ENCODE assay signal across 8 cellular contexts in the genomic region with DNA sequence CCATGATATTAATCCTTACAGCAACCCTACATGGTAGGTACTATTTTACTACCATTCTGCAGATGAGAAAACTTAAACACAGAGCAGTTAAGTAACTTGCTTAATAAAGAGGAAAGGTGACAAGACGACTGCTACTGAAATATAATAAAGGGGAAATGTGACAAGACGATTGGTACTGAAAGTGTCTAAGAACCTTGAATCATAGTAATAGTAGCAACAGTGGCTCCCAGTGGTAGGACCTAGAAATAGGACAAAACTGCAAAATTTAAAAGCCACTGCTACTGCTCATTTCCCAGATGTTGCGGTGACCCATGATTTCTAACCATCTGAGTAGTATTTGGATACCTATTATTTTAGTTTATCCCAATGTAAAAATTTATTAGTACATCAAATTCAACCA.
DNase-seq lines count a peak whose midpoint lies in the region; ATAC-seq and TF ChIP-seq lines count a peak whose summit lies in the region.

No MANE protein-coding gene starts in this region.

- no peak overlapping the region for H3K4me3 Mint-ChIP-seq in activated CD4-positive, alpha-beta T cell treated with anti-CD3 and anti-CD28 coated beads, Interleukin-2, amount 10 ng/mL, durations not matched to agents 7 days and 5 days

- peaks cover 2% of the 10 kb centered on the region for H3K27me3 Mint-ChIP-seq in activated CD4-positive, alpha-beta T cell treated with anti-CD3 and anti-CD28 coated beads, Interleukin-2, amount 10 ng/mL, durations not matched to agents 7 days and 5 days

- no peak for TF ChIP-seq CTCF in GM10266 (IDR thresholded peaks at IDR 0.05; ENCODE audit: control insufficient read depth, insufficient read depth, low read depth, missing control alignments)
- TF ChIP-seq CTCF in LNCaP clone FGC (IDR thresholded peaks at IDR 0.05; ENCODE audit: control insufficient read depth, extremely low read depth, insufficient read depth): peak; percentile 24

- H3K4me3 ChIP-seq in LNCaP clone FGC (ENCODE audit: low read depth, low read length): no peak overlapping the region

- no peaks in the 10 kb centered on the region for H3K4me1 Mint-ChIP-seq in activated CD4-positive, alpha-beta T cell treated with anti-CD3 and anti-CD28 coated beads, Interleukin-2, amount 10 ng/mL, durations not matched to agents 7 days and 5 days

- DNase-seq in GM10266 (ENCODE audit: extremely low spot score): peak; percentile 5
- no peak for DNase-seq in LNCaP clone FGC (ENCODE audit: low read depth)
- DNase-seq in globus pallidus (ENCODE audit: low spot score): peak; percentile 0
- no peak for DNase-seq in activated CD4-positive, alpha-beta T cell treated with anti-CD3 and anti-CD28 coated beads, Interleukin-2, amount 10 ng/mL, durations not matched to agents 7 days and 5 days
- DNase-seq in DMS79 (lab: John Stamatoyannopoulos, UW): no peak
- DNase-seq in HuH-7 (ENCODE audit: low spot score): no peak
- DNase-seq in activated CD4-positive, alpha-beta T cell treated with anti-CD3 and anti-CD28 coated beads, Interleukin-2, amount 50 U/mL, for 1 hour: no peak

- no peak overlapping the region for H3K27ac Mint-ChIP-seq in activated CD4-positive, alpha-beta T cell treated with anti-CD3 and anti-CD28 coated beads, Interleukin-2, amount 10 ng/mL, durations not matched to agents 7 days and 5 days

- CTCF ChIA-PET in activated CD4-positive, alpha-beta T cell treated with anti-CD3 and anti-CD28 coated beads, Interleukin-2, amount 10 ng/mL, durations not matched to agents 7 days and 5 days (lab: Charles Lee): no interaction called here

- H3K9me3 Mint-ChIP-seq in activated CD4-positive, alpha-beta T cell treated with anti-CD3 and anti-CD28 coated beads, Interleukin-2, amount 10 ng/mL, durations not matched to agents 7 days and 5 days: no peaks in the 10 kb centered on the region

- no peaks in the 10 kb centered on the region for H3K36me3 Mint-ChIP-seq in activated CD4-positive, alpha-beta T cell treated with anti-CD3 and anti-CD28 coated beads, Interleukin-2, amount 10 ng/mL, durations not matched to agents 7 days and 5 days (ENCODE audit: low read depth)

- ATAC-seq in GM21529 (IDR thresholded peaks at IDR 0.05; ENCODE audit: unreplicated experiment): peak; percentile 69

- POLR2A ChIA-PET in activated CD4-positive, alpha-beta T cell treated with anti-CD3 and anti-CD28 coated beads, Interleukin-2, amount 10 ng/mL, durations not matched to agents 7 days and 5 days (lab: Charles Lee): no interaction called here

Comparison
In these comparisons a context has a peak if more than half of its experiments do, and no peak if none do; other contexts are left out.
1. DNase-seq: peak in GM10266 (single experiment) and globus pallidus (single experiment); none in LNCaP clone FGC (single experiment), activated CD4-positive, alpha-beta T cell treated with anti-CD3 and anti-CD28 coated beads, Interleukin-2, amount 10 ng/mL, durations not matched to agents 7 days and 5 days (single experiment), DMS79 (single experiment), HuH-7 (single experiment) and activated CD4-positive, alpha-beta T cell treated with anti-CD3 and anti-CD28 coated beads, Interleukin-2, amount 50 U/mL, for 1 hour (single experiment).